In genomic region chr4:25235401-25235800, GRCh38 we compare ENCODE assay signal across 8 cellular contexts. TPM values are rescaled to one million over a fixed set of nuclear protein-coding genes. Genes with fewer than 3 reads are reported as not detected.
A peak's percentile ranks its signal among the peaks of the same experiment; 100 is the strongest.
DNase-seq lines count a peak whose midpoint lies in the region; ATAC-seq and TF ChIP-seq lines count a peak whose summit lies in the region.

No MANE protein-coding gene starts in this region.

- H3K9ac ChIP-seq in KMS-11, result peak overlapping the region; percentile 73; the same call in 1 of the 2 replicates

- H2AFZ ChIP-seq in KMS-11 (ENCODE audit: low read depth), result no peak overlapping the region

- H3K36me3 Mint-ChIP-seq in CD8-positive, alpha-beta memory T cell, result peaks cover 9 to 18% (median 11%) of the 10 kb centered on the region in 3 donors
- peaks cover 40% of the 10 kb centered on the region for H3K36me3 Mint-ChIP-seq in nephron progenitor cell (ENCODE audit: low read depth)

- H3K9me3 Mint-ChIP-seq in CD8-positive, alpha-beta memory T cell, result peaks cover 0 to 7% (median 0%) of the 10 kb centered on the region in 5 donors
- H3K9me3 Mint-ChIP-seq in nephron progenitor cell, result peaks cover 63% of the 10 kb centered on the region

- H3K4me2 ChIP-seq in KMS-11, result peak overlapping the region; percentile 62

- peaks cover 45 to 62% (median 57%) of the 10 kb centered on the region in 3 donors for H3K4me1 Mint-ChIP-seq in CD8-positive, alpha-beta memory T cell
- H3K4me1 Mint-ChIP-seq in nephron progenitor cell, result peaks cover 15% of the 10 kb centered on the region

- H3K4me3 ChIP-seq in CD8-positive, alpha-beta memory T cell (ENCODE audit: low read length), result peak overlapping the region; percentile 55
- no peak overlapping the region for H3K4me3 ChIP-seq in KMS-11 (IDR thresholded peaks at IDR 0.05; ENCODE audit: insufficient read depth, low read depth, low read length)
- peak overlapping the region; percentile 86 to 88 for H3K4me3 ChIP-seq in cardiac fibroblast (replicated peaks in 1 of 2; ENCODE audit: low read depth in 2 of 2, low read length in 2 of 2)

- no peaks in the 10 kb centered on the region for H3K27me3 ChIP-seq in CD8-positive, alpha-beta memory T cell (ENCODE audit: insufficient read depth, low read length, poor library complexity, severe bottlenecking)
- no peaks in the 10 kb centered on the region for H3K27me3 ChIP-seq in KMS-11 (ENCODE audit: insufficient read depth, low read depth)

- POLR2A ChIA-PET in CD8-positive, alpha-beta memory T cell (lab: Charles Lee), result interaction anchor here (2.9 to 3.8 kb wide), 2 partner anchors 75 to 77 kb away, joined by 24 to 35 read pairs; partner anchors contain the start of genes SEPSECS and ZCCHC4

- H3K79me2 ChIP-seq in KMS-11 (ENCODE audit: insufficient read depth, low read depth), result peaks cover 26% of the 10 kb centered on the region; the same call in 1 of the 2 replicates

- H3K9me3 ChIP-seq in CD8-positive, alpha-beta memory T cell (ENCODE audit: low read length), result no peaks in the 10 kb centered on the region

- peak overlapping the region; percentile 86 to 94 (median 89) for H3K4me3 Mint-ChIP-seq in CD8-positive, alpha-beta memory T cell
- peak overlapping the region; percentile 89 for H3K4me3 Mint-ChIP-seq in nephron progenitor cell

- ATAC-seq in HG02884 (IDR thresholded peaks at IDR 0.05; ENCODE audit: unreplicated experiment), result no peak

- peak overlapping the region; percentile 70 for H3K27ac ChIP-seq in CD8-positive, alpha-beta memory T cell (ENCODE audit: low read depth, low read length)
- H3K27ac ChIP-seq in KMS-11, result peak overlapping the region; percentile 70; the same call in 1 of the 2 replicates

- H3K4me1 ChIP-seq in CD8-positive, alpha-beta memory T cell (ENCODE audit: insufficient read depth, low read length), result peaks cover 24% of the 10 kb centered on the region
- H3K4me1 ChIP-seq in KMS-11 (ENCODE audit: low read depth, poor library complexity, severe bottlenecking), result peaks cover 32% of the 10 kb centered on the region

- H3K27me3 Mint-ChIP-seq in CD8-positive, alpha-beta memory T cell, result no peaks in the 10 kb centered on the region
- peaks cover 14% of the 10 kb centered on the region for H3K27me3 Mint-ChIP-seq in nephron progenitor cell (ENCODE audit: low read depth, poor library complexity)

- peak in 1 of 5 donors; percentile 15 for DNase-seq in CD8-positive, alpha-beta memory T cell
- DNase-seq in cardiac fibroblast (ENCODE audit: low read depth in 2 of 2), result no peak
- no peak for DNase-seq in nephron progenitor cell
- DNase-seq in glomerular visceral epithelial cell (ENCODE audit: extremely low spot score), result no peak
- DNase-seq in DMS79 (lab: John Stamatoyannopoulos, UW), result no peak
- DNase-seq in CD1c-positive myeloid dendritic cell (ENCODE audit: extremely low spot score), result no peak

- no peaks in the 10 kb centered on the region for H3K36me3 ChIP-seq in CD8-positive, alpha-beta memory T cell (ENCODE audit: insufficient read depth, low read length)
- H3K36me3 ChIP-seq in KMS-11 (ENCODE audit: insufficient read depth), result no peaks in the 10 kb centered on the region

- H3K27ac Mint-ChIP-seq in CD8-positive, alpha-beta memory T cell, result peak overlapping the region; percentile 87 to 99 (median 95)
- H3K27ac Mint-ChIP-seq in nephron progenitor cell, result no peak overlapping the region

- H4K20me1 ChIP-seq in KMS-11 (ENCODE audit: insufficient read depth), result no peaks in the 10 kb centered on the region

- TF ChIP-seq CTCF in KMS-11 (conservative IDR thresholded peaks at IDR 0.05; ENCODE audit: low read depth, low read length) (no peak), cardiac fibroblast (IDR thresholded peaks at IDR 0.05; ENCODE audit: low read depth, low read length) (no peak), nephron progenitor cell (IDR thresholded peaks at IDR 0.05) (no peak)

- CTCF ChIA-PET in CD8-positive, alpha-beta memory T cell (lab: Charles Lee), result interaction anchor here (0.9 to 4.4 kb wide), 5 partner anchors 21 to 91 kb away, joined by 3 to 52 read pairs (median 4); partner anchors contain the start of genes SEPSECS and ZCCHC4

RNA-seq across cellular contexts. Expression of gene PI4K2B, which starts 1.6 kb away (rescaled TPM):
- total RNA-seq in CD8-positive, alpha-beta memory T cell, result 10 to 100 TPM; 38.1 to 38.9 TPM
- polyA plus RNA-seq in CD8-positive, alpha-beta memory T cell, result 9.7 TPM
